Comparison of ENCODE assay signal across 8 cellular contexts in genomic region chr7:23181684-23182553, GRCh38. TPM values are rescaled to one million over a fixed set of nuclear protein-coding genes. Genes with fewer than 3 reads are reported as not detected.
DNase-seq lines count a peak whose midpoint lies in the region; ATAC-seq and TF ChIP-seq lines count a peak whose summit lies in the region.

Gene NUP42 (plus strand): TSS chr7:23182048. CDS start chr7:23182086, 38 bp downstream.

- ATAC-seq in GM21717 (IDR thresholded peaks at IDR 0.05; ENCODE audit: unreplicated experiment) = peak; percentile 96

- DNase-seq in DMS153 treated with DMSO at 0.1 percent for 48 hours (lab: John Stamatoyannopoulos, UW; ENCODE audit: unreplicated experiment) = peak; percentile 97
- DNase-seq in KBM-7 = peak; percentile 99
- DNase-seq in activated T-cell treated with anti-CD3 and anti-CD28 coated beads, Interleukin-2, amount 50 U/mL, for 24 hours = peak; percentile 97
- DNase-seq in erythroblast (lab: John Stamatoyannopoulos, UW) = peak; percentile 99 to 100
- peak; percentile 98 for DNase-seq in stimulated activated CD8-positive, alpha-beta memory T cell treated with anti-CD3 and anti-CD28 coated beads, Interleukin-4, amount 100 ng/mL, for 48 hours

- H3K4me3 Mint-ChIP-seq in activated T-cell treated with anti-CD3 and anti-CD28 coated beads, Interleukin-2, amount 50 U/mL, for 24 hours = peak within 1 kb of the TSS; percentile 92

- H3K4me1 Mint-ChIP-seq in activated T-cell treated with anti-CD3 and anti-CD28 coated beads, Interleukin-2, amount 50 U/mL, for 24 hours (ENCODE audit: low read depth) = peaks cover 39% of the 10 kb centered on the region

- H3K36me3 Mint-ChIP-seq in activated T-cell treated with anti-CD3 and anti-CD28 coated beads, Interleukin-2, amount 50 U/mL, for 24 hours (ENCODE audit: low read depth) = peaks cover 51% of the 10 kb centered on the region

- no peaks in the 10 kb centered on the region for H3K9me3 ChIP-seq in mucosa of rectum (ENCODE audit: control insufficient read depth in 2 of 2, low read length in 2 of 2)

- no peaks in the 10 kb centered on the region for H3K9me3 Mint-ChIP-seq in activated T-cell treated with anti-CD3 and anti-CD28 coated beads, Interleukin-2, amount 50 U/mL, for 24 hours

- no peaks in the 10 kb centered on the region for H3K27me3 ChIP-seq in mucosa of rectum (ENCODE audit: control insufficient read depth in 2 of 2, insufficient read depth in 2 of 2, low read length in 2 of 2)

- peaks cover 7 to 8% of the 10 kb centered on the region in 2 donors for H3K36me3 ChIP-seq in mucosa of rectum (ENCODE audit: control insufficient read depth in 2 of 2, insufficient read depth in 2 of 2, low read length in 2 of 2)

- in situ Hi-C loops in KBM-7 (cut with MboI; ENCODE audit: low pct_unique_long_range_greater_than_20kb, low sequenced_read_pairs) = no loop called here

- peak within 1 kb of the TSS; percentile 92 to 96 for H3K4me3 ChIP-seq in mucosa of rectum (ENCODE audit: low read length in 2 of 2)

- H3K27ac ChIP-seq in mucosa of rectum (ENCODE audit: low read depth in 2 of 2, low read length in 2 of 2) = peak within 1 kb of the TSS; percentile 91 to 93

- peak within 1 kb of the TSS; percentile 91 to 96 for H3K9ac ChIP-seq in mucosa of rectum (ENCODE audit: low read depth in 1 of 2, low read length in 2 of 2)

- H3K27ac Mint-ChIP-seq in activated T-cell treated with anti-CD3 and anti-CD28 coated beads, Interleukin-2, amount 50 U/mL, for 24 hours = peak within 1 kb of the TSS; percentile 98

- TF ChIP-seq POLR2A in erythroblast (IDR thresholded peaks at IDR 0.05; ENCODE audit: low read length) = peak; percentile 98

- no peaks in the 10 kb centered on the region for H3K27me3 Mint-ChIP-seq in activated T-cell treated with anti-CD3 and anti-CD28 coated beads, Interleukin-2, amount 50 U/mL, for 24 hours

- peaks cover 5 to 11% of the 10 kb centered on the region in 2 donors for H3K4me1 ChIP-seq in mucosa of rectum (ENCODE audit: control insufficient read depth in 2 of 2, insufficient read depth in 2 of 2, low read length in 2 of 2)

TF ChIP-seq in PFSK-1, 5 proteins besides CTCF, POLR2A, EP300 and RAD21:
- TF ChIP-seq POLR2AphosphoS5 (IDR thresholded peaks at IDR 0.05; ENCODE audit: low read depth, low read length) (peak; percentile 80; the same call in 1 of the 2 replicates), FOXP2 (optimal IDR thresholded peaks at IDR 0.05; ENCODE audit: borderline replicate concordance, extremely low read depth, extremely low read length, insufficient read depth) (peak; percentile 89), TAF1 (IDR thresholded peaks at IDR 0.05; ENCODE audit: borderline replicate concordance, insufficient read depth, low read length) (peak; percentile 82; the same call in 1 of the 2 replicates), SIN3A (IDR thresholded peaks at IDR 0.05; ENCODE audit: borderline replicate concordance, insufficient read depth, low read length) (no peak)

RNA-seq across cellular contexts. Expression of gene NUP42, which starts in this region (rescaled TPM):
- 17.1 TPM for polyA plus RNA-seq in PFSK-1 (2012; ENCODE audit: insufficient read length, low read depth)

Comparison
In these comparisons a context has a peak if more than half of its experiments do, and no peak if none do; other contexts are left out.
1. Peak in every context shown above with its lines: DNase-seq, ATAC-seq, H3K4me3 ChIP-seq and H3K27ac ChIP-seq.